23 cellular contexts compared by ENCODE assay signal in genomic region chr1:119209943-119210342, GRCh38.
DNase-seq lines count a peak whose midpoint lies in the region; FAIRE-seq and TF ChIP-seq lines count a peak whose summit lies in the region.
"Had no signal": no experiment of that assay in that cellular context is flagged by ENCODE, and none has a peak within 500 bp of the region (broad histone marks: within the 10 kb centered on the region; RNA-seq: fewer than 3 reads in every experiment).

No MANE protein-coding gene starts in this region.

- CTCF ChIA-PET in A673 (lab: Charles Lee) (no interaction called here), HEK293 (lab: Yijun Ruan, JAX) (no interaction called here), PC-9 (lab: Charles Lee) (no interaction called here)

- no TSS peak for BruUV-seq in A673 (replicated peaks; lab: Mats Ljungman, UMichigan)
- no TSS peak for BruUV-seq in PC-9 (replicated peaks; lab: Mats Ljungman, UMichigan)

- 69 to 80% methylated on average over 1 of the region's 1 CpG for WGBS in esophagus squamous epithelium, 2 donors

- TF ChIP-seq POLR2A in esophagus squamous epithelium (IDR thresholded peaks at IDR 0.05) = no peak

- intact Hi-C loops in A673 (cut with micrococcal nuclease; ENCODE audit: unreplicated experiment) (no loop called here), esophagus squamous epithelium (cut with DNase I) (no loop called here), PC-9 (cut with micrococcal nuclease; ENCODE audit: unreplicated experiment) (no loop called here)

- POLR2A ChIA-PET in A673 (lab: Charles Lee; ENCODE audit: low non-redundant PET) (no interaction called here), HEK293 (lab: Yijun Ruan, JAX) (no interaction called here), PC-9 (lab: Charles Lee; ENCODE audit: unreplicated experiment) (no interaction called here)

- no peak overlapping the region for H3K4me2 ChIP-seq in PC-9

- no peak for TF ChIP-seq CTCF in A673 (conservative IDR thresholded peaks at IDR 0.05; ENCODE audit: low read depth, low read length)
- no peak for TF ChIP-seq CTCF in HEK293 (tag by site-specific recombination; IDR thresholded peaks at IDR 0.05)
- no peak for TF ChIP-seq CTCF in esophagus squamous epithelium (IDR thresholded peaks at IDR 0.05)
- TF ChIP-seq CTCF in PC-9 (conservative IDR thresholded peaks at IDR 0.05) = no peak

- H3K4me1 ChIP-seq in A673 (ENCODE audit: insufficient read depth, low read length, poor library complexity, severe bottlenecking) = no peaks in the 10 kb centered on the region
- H3K4me1 ChIP-seq in HEK293 (ENCODE audit: control insufficient read depth, insufficient read depth, low read length) = peaks cover 7% of the 10 kb centered on the region; the same call in 1 of the 2 replicates
- H3K4me1 ChIP-seq in esophagus squamous epithelium = no peaks in the 10 kb centered on the region
- H3K4me1 ChIP-seq in PC-9 (replicated peaks; ENCODE audit: insufficient read depth) = no peaks in the 10 kb centered on the region
- H3K4me1 ChIP-seq: HAP-1, transverse colon had no signal

- H3K9me2 ChIP-seq in PC-9 (ENCODE audit: insufficient read depth) = no peaks in the 10 kb centered on the region

- H3K27ac ChIP-seq in A673 (ENCODE audit: low read depth, low read length, poor library complexity, severe bottlenecking) (no peak overlapping the region), HEK293 (ENCODE audit: extremely low read depth, low read depth, low read length) (no peak overlapping the region), esophagus squamous epithelium (no peak overlapping the region), PC-9 (no peak overlapping the region)
- H3K27ac ChIP-seq: coronary artery, transverse colon had no signal

- H3F3A ChIP-seq in PC-9 (ENCODE audit: insufficient read depth, low read depth) = no peaks in the 10 kb centered on the region

- H3K27me3 ChIP-seq in A673 (replicated peaks; ENCODE audit: insufficient read depth, low read depth, low read length, poor library complexity) (no peaks in the 10 kb centered on the region), esophagus squamous epithelium (no peaks in the 10 kb centered on the region), PC-9 (ENCODE audit: insufficient read depth, low read depth) (no peaks in the 10 kb centered on the region)
- H3K27me3 ChIP-seq: transverse colon had no signal

- FAIRE-seq in urothelium cell line (lab: Jason Lieb, UNC) = no peak
- FAIRE-seq: bronchial epithelial cell, GM18507, islet of Langerhans had no signal

- DNase-seq in A673 (ENCODE audit: low spot score) (peak; percentile 15), T1000 (lab: John Stamatoyannopoulos, UW) (peak; percentile 4), fibroblast of peridontal ligament (ENCODE audit: extremely low read depth) (peak; percentile 63), AG08395 (ENCODE audit: low spot score) (no peak), esophagus squamous epithelium (lab: John Stamatoyannopoulos, UW) (no peak), PC-9 (no peak), urothelium cell line (ENCODE audit: low spot score) (no peak)
- DNase-seq: activated CD4-positive, CD25-positive, alpha-beta regulatory T cell; activated naive CD4-positive, alpha-beta T cell treated with anti-CD3 and anti-CD28 coated beads, Interleukin-2, amount 10 ng/mL, durations not matched to agents 7 days and 5 days; amniotic stem cell; DND-41; left ventricle myocardium superior; NCI-H1105; NCI-H2081 treated with DMSO at 0.1 percent for 48 hours; NCI-H524; T-helper 1 cell; transverse colon had no signal

- no peaks in the 10 kb centered on the region for H3K79me2 ChIP-seq in PC-9 (ENCODE audit: low read depth)

- no peak overlapping the region for H2AFZ ChIP-seq in PC-9

- H3K4me3 ChIP-seq in A673 (ENCODE audit: low read depth, low read length, poor library complexity, severe bottlenecking) = no peak overlapping the region
- H3K4me3 ChIP-seq in HEK293 (ENCODE audit: low read depth, low read length) = no peak overlapping the region
- no peak overlapping the region for H3K4me3 ChIP-seq in esophagus squamous epithelium
- H3K4me3 ChIP-seq in PC-9 = no peak overlapping the region
- H3K4me3 ChIP-seq: coronary artery, HAP-1, transverse colon had no signal

- H4K20me1 ChIP-seq in PC-9 (ENCODE audit: insufficient read depth) = no peaks in the 10 kb centered on the region

- H3K9me3 ChIP-seq in A673 (ENCODE audit: low read depth, low read length, poor library complexity, severe bottlenecking) (no peaks in the 10 kb centered on the region), HEK293 (ENCODE audit: control insufficient read depth, insufficient read depth, low read depth, low read length) (no peaks in the 10 kb centered on the region), esophagus squamous epithelium (no peaks in the 10 kb centered on the region), PC-9 (ENCODE audit: insufficient read depth, low read depth) (no peaks in the 10 kb centered on the region)
- H3K9me3 ChIP-seq: HAP-1, transverse colon had no signal

- H3K36me3 ChIP-seq in A673 (ENCODE audit: insufficient read depth, low read length, poor library complexity, severe bottlenecking) (no peaks in the 10 kb centered on the region), HEK293 (ENCODE audit: control insufficient read depth in 2 of 2, insufficient read depth in 1 of 2, low read length in 2 of 2) (peaks cover 0 to 3% of the 10 kb centered on the region in 2 experiments; a peak in 1 of 3 replicates), esophagus squamous epithelium (no peaks in the 10 kb centered on the region), PC-9 (ENCODE audit: low read depth) (no peaks in the 10 kb centered on the region)
- H3K36me3 ChIP-seq: HAP-1, transverse colon had no signal

TF ChIP-seq in HEK293, 187 proteins besides CTCF, POLR2A, EP300 and RAD21:
- TF ChIP-seq ZNF23 (tag by site-specific recombination; IDR thresholded peaks at IDR 0.05; ENCODE audit: borderline replicate concordance) (no peak), PRDM10 (tag by site-specific recombination; IDR thresholded peaks at IDR 0.05) (peak; percentile 61; the same call in 1 of the 2 replicates), ZNF513 (tag by site-specific recombination; IDR thresholded peaks at IDR 0.05) (no peak), GLIS1 (tag by site-specific recombination; IDR thresholded peaks at IDR 0.05) (peak; percentile 59), ZNF48 (tag by site-specific recombination; IDR thresholded peaks at IDR 0.05) (no peak), ZNF138 (tag by site-specific recombination; IDR thresholded peaks at IDR 0.05; ENCODE audit: borderline replicate concordance) (no peak), ZNF311 (tag by site-specific recombination; IDR thresholded peaks at IDR 0.05; ENCODE audit: borderline replicate concordance) (no peak), MZF1 (tag by site-specific recombination; IDR thresholded peaks at IDR 0.05; ENCODE audit: borderline replicate concordance) (0 out of 2 replicates have a peak, but pooled peaks have one; percentile 33), PRDM6 (tag by site-specific recombination; IDR thresholded peaks at IDR 0.05) (peak; percentile 61)

Comparison
In these comparisons a context has a peak if more than half of its experiments do, and no peak if none do; other contexts are left out.
1. DNase-seq: peak in A673 (single experiment), T1000 (single experiment) and fibroblast of peridontal ligament (single experiment); none in AG08395 (single experiment), esophagus squamous epithelium (single experiment), PC-9 (0 of 2) and urothelium cell line (single experiment).